Comparison of ENCODE assay signal across 2 cellular contexts in genomic region chr5:153523196-153523595, GRCh38.
TF ChIP-seq lines count a peak whose summit lies in the region.

No MANE protein-coding gene starts in this region.

TF ChIP-seq in SK-N-SH treated with all-trans-retinoic acid at 6 μM for 48 hours, 23 proteins besides CTCF, POLR2A, EP300 and RAD21 (continued from another document):
- TF ChIP-seq ZFP3 (CRISPR knock-in tag; IDR thresholded peaks at IDR 0.05) (no peak), CREB5 (CRISPR knock-in tag; IDR thresholded peaks at IDR 0.05; ENCODE audit: low read depth) (no peak)

TF ChIP-seq in SK-N-SH, 30 proteins besides CTCF, POLR2A, EP300 and RAD21 (continued from another document):
- no peak for TF ChIP-seq USF2 (IDR thresholded peaks at IDR 0.05; ENCODE audit: borderline replicate concordance, low read depth, low read length)
- no peak for TF ChIP-seq ELF1 (IDR thresholded peaks at IDR 0.05)
- no peak for TF ChIP-seq SMC3 (IDR thresholded peaks at IDR 0.05; ENCODE audit: low read depth, low read length)
- no peak for TF ChIP-seq ZBTB33 (IDR thresholded peaks at IDR 0.05; ENCODE audit: borderline replicate concordance, low read depth)
- TF ChIP-seq CHD2 (IDR thresholded peaks at IDR 0.05; ENCODE audit: low read length, partially characterized antibody): no peak
- TF ChIP-seq GABPA (IDR thresholded peaks at IDR 0.05; ENCODE audit: low read depth): no peak
- no peak for TF ChIP-seq IRF3 (IDR thresholded peaks at IDR 0.05; ENCODE audit: low read depth, low read length)
- no peak for TF ChIP-seq POLR2AphosphoS5 (IDR thresholded peaks at IDR 0.05; ENCODE audit: low read depth, low read length)
- no peak for TF ChIP-seq TCF12 (IDR thresholded peaks at IDR 0.05)
- no peak for TF ChIP-seq MAX (IDR thresholded peaks at IDR 0.05; ENCODE audit: low read depth)
- TF ChIP-seq GATA2 (CRISPR knock-in tag; IDR thresholded peaks at IDR 0.05): no peak
